17 cellular contexts compared by ENCODE assay signal in the genomic region with DNA sequence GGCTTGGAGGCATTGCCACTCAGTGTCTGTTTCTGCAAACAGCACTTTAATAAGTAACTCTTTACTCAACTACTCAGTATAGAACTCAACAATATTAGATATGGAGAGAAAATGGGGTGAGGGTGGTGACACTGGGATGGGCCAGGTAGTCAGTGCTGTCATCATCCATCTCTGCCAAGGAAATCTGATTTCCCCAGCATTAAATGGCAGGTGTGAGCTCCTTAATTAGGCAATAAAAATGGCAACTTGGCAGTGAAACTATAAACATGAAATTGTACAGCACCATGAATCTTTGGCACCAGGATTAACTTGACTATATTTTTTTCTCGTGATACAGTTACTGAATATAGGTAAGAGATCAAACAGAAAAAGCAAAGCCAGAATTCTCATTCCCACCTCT.
"Had no signal": no experiment of that assay in that cellular context is flagged by ENCODE, and none has a peak within 500 bp of the region (broad histone marks: within the 10 kb centered on the region; RNA-seq: fewer than 3 reads in every experiment).

No MANE protein-coding gene starts in this region.

- DNase-seq: effector memory CD4-positive, alpha-beta T cell; heart right ventricle; hypothalamus; kidney glomerular epithelial cell; mammary epithelial cell; nucleus accumbens; ovary; sigmoid colon; stimulated activated CD4-positive, alpha-beta T cell treated with anti-CD3 and anti-CD28 coated beads, Interleukin-2, amount 100 ng/mL, for 48 hours; stimulated activated naive CD4-positive, alpha-beta T cell treated with Interleukin-2 at 50 U/mL for 16 hours; trophoblast cell had no signal

- ATAC-seq: esophagus mucosa; heart right ventricle; left lobe of liver; natural killer cell treated with Interleukin-12 subunit alpha and Interleukin-12 subunit beta and Interleukin-15 and Interleukin-18, amount 100 ng/mL, for 72 hours had no signal

- FAIRE-seq: endometrium, frontal cortex, islet of Langerhans had no signal
